Comparison of ENCODE assay signal across 1 cellular context in genomic region chr1:21302747-21303715, GRCh38.
A peak's percentile ranks its signal among the peaks of the same experiment; 100 is the strongest.
TF ChIP-seq lines count a peak whose summit lies in the region.

No MANE protein-coding gene starts in this region.

TF ChIP-seq in IMR-90, 13 proteins besides CTCF, POLR2A, EP300 and RAD21:
- TF ChIP-seq BHLHE40 (IDR thresholded peaks at IDR 0.05; ENCODE audit: low read depth, low read length): no peak
- no peak for TF ChIP-seq ELK1 (IDR thresholded peaks at IDR 0.05; ENCODE audit: borderline replicate concordance, low read depth, low read length)
- TF ChIP-seq RCOR1 (IDR thresholded peaks at IDR 0.05; ENCODE audit: insufficient replicate concordance, low read length): peak; percentile 90
- TF ChIP-seq RFX5 (IDR thresholded peaks at IDR 0.05; ENCODE audit: low read depth, low read length): no peak
- TF ChIP-seq MAZ (IDR thresholded peaks at IDR 0.05; ENCODE audit: borderline replicate concordance, low read depth, low read length): no peak
- TF ChIP-seq FOS (IDR thresholded peaks at IDR 0.05; ENCODE audit: low read depth, low read length): peak; percentile 31; the same call in 1 of the 2 replicates
